In genomic region chr9:136944094-136944518, GRCh38 we compare ENCODE assay signal across 8 cellular contexts. TPM values are rescaled to one million over a fixed set of nuclear protein-coding genes. Genes with fewer than 3 reads are reported as not detected.
DNase-seq lines count a peak whose midpoint lies in the region; ATAC-seq and TF ChIP-seq lines count a peak whose summit lies in the region.

No MANE protein-coding gene starts in this region.

- no peaks in the 10 kb centered on the region for H3K4me1 ChIP-seq in foreskin keratinocyte
- H3K4me1 ChIP-seq in parathyroid adenoma: peaks cover 3% of the 10 kb centered on the region

- H3K9me3 ChIP-seq in parathyroid adenoma (ENCODE audit: control insufficient read depth, low read length): no peaks in the 10 kb centered on the region

- peak overlapping the region; percentile 67 for H3K4me3 Mint-ChIP-seq in WTC11

- H3K27ac ChIP-seq in C4-2B: peak overlapping the region; percentile 94
- H3K27ac ChIP-seq in foreskin keratinocyte: peak overlapping the region; percentile 80
- peak overlapping the region; percentile 19 for H3K27ac ChIP-seq in parathyroid adenoma

- no peaks in the 10 kb centered on the region for H3K9me3 Mint-ChIP-seq in WTC11

- H3K79me2 ChIP-seq in parathyroid adenoma: no peaks in the 10 kb centered on the region

- H3K27ac Mint-ChIP-seq in WTC11: no peak overlapping the region

- no peaks in the 10 kb centered on the region for H3K27me3 Mint-ChIP-seq in WTC11 (ENCODE audit: low read depth)

- peaks cover 7% of the 10 kb centered on the region; the same call in 1 of the 2 replicates for H3K36me3 Mint-ChIP-seq in WTC11

- H3K4me1 Mint-ChIP-seq in WTC11: peaks cover 10% of the 10 kb centered on the region

- H3K27me3 ChIP-seq in foreskin keratinocyte: no peaks in the 10 kb centered on the region
- H3K27me3 ChIP-seq in parathyroid adenoma (ENCODE audit: control insufficient read depth, insufficient read depth, low read length): no peaks in the 10 kb centered on the region

- peak overlapping the region; percentile 83 for H3K4me2 ChIP-seq in parathyroid adenoma (ENCODE audit: low read length)

- CTCF ChIA-PET in WTC11 (lab: Charles Lee): interaction anchor here (0.6 to 8.7 kb wide), 14 partner anchors 9 to 217 kb away, joined by 3 to 151 read pairs (median 4); partner anchors contain the start of genes ABCA2, AJM1, LCN8 and NPDC1

- DNase-seq in WTC11 (ENCODE audit: low spot score) (no peak), foreskin keratinocyte (peak in 1 of 2 donors; percentile 13), inferior parietal cortex (ENCODE audit: extremely low spot score) (no peak), NCI-H69 (lab: John Stamatoyannopoulos, UW) (no peak)

- no peak overlapping the region for H3K9ac ChIP-seq in parathyroid adenoma

- POLR2A ChIA-PET in WTC11 (lab: Charles Lee): no interaction called here

- no peaks in the 10 kb centered on the region for H3K36me3 ChIP-seq in parathyroid adenoma (ENCODE audit: control insufficient read depth, insufficient read depth, low read length)

- no peak for TF ChIP-seq CTCF in C4-2B (conservative IDR thresholded peaks at IDR 0.05)
- TF ChIP-seq CTCF in WTC11 (IDR thresholded peaks at IDR 0.05): no peak
- peak; percentile 20 for TF ChIP-seq CTCF in foreskin keratinocyte (conservative IDR thresholded peaks at IDR 0.05)
- TF ChIP-seq CTCF in parathyroid adenoma (IDR thresholded peaks at IDR 0.05): no peak

- H3K4me3 ChIP-seq in parathyroid adenoma (ENCODE audit: low read depth, low read length): peak overlapping the region; percentile 78

- H2AFZ ChIP-seq in parathyroid adenoma: peak overlapping the region; percentile 28

- ATAC-seq in GM18909 (IDR thresholded peaks at IDR 0.05; ENCODE audit: poor library complexity, unreplicated experiment) (peak; percentile 38), HG03432 (IDR thresholded peaks at IDR 0.05; ENCODE audit: unreplicated experiment) (peak; percentile 39), WTC11 (peak; percentile 9; the same call in 1 of the 2 replicates), foreskin keratinocyte (peak; percentile 44)

TF ChIP-seq in WTC11, 78 proteins besides CTCF, POLR2A, EP300 and RAD21:
- TF ChIP-seq MXD4 (CRISPR knock-in tag; IDR thresholded peaks at IDR 0.05; ENCODE audit: borderline replicate concordance) (no peak), CREM (CRISPR knock-in tag; IDR thresholded peaks at IDR 0.05) (no peak; the same call in none of the 2 replicates), RORB (CRISPR knock-in tag; IDR thresholded peaks at IDR 0.05) (no peak), SOX15 (CRISPR knock-in tag; IDR thresholded peaks at IDR 0.05) (no peak), ETV6 (CRISPR knock-in tag; IDR thresholded peaks at IDR 0.05) (no peak), EMX1 (CRISPR knock-in tag; IDR thresholded peaks at IDR 0.05) (no peak), STAT6 (CRISPR knock-in tag; conservative IDR thresholded peaks at IDR 0.05; ENCODE audit: low read depth) (0 out of 2 replicates have a peak, but pooled peaks have one; percentile 88), NR3C1 (CRISPR knock-in tag; conservative IDR thresholded peaks at IDR 0.05; ENCODE audit: low read depth) (peak; percentile 91; the same call in 1 of the 2 replicates), TP53 (CRISPR knock-in tag; IDR thresholded peaks at IDR 0.05) (0 out of 2 replicates have a peak, but pooled peaks have one; percentile 39)
- TF ChIP-seq, protein P1, sequence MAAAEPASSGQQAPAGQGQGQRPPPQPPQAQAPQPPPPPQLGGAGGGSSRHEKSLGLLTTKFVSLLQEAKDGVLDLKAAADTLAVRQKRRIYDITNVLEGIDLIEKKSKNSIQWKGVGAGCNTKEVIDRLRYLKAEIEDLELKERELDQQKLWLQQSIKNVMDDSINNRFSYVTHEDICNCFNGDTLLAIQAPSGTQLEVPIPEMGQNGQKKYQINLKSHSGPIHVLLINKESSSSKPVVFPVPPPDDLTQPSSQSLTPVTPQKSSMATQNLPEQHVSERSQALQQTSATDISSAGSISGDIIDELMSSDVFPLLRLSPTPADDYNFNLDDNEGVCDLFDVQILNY (CRISPR knock-in tag; IDR thresholded peaks at IDR 0.05): no peak
- TF ChIP-seq, protein P2, sequence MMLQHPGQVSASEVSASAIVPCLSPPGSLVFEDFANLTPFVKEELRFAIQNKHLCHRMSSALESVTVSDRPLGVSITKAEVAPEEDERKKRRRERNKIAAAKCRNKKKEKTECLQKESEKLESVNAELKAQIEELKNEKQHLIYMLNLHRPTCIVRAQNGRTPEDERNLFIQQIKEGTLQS (CRISPR knock-in tag; conservative IDR thresholded peaks at IDR 0.05): no peak

RNA-seq across cellular contexts. Expression of gene FBXW5, which starts 0.4 kb away (rescaled TPM):
- total RNA-seq in WTC11 (2021) (58.2 to 70.5 TPM (median 63.9 TPM) in 3 replicates), foreskin keratinocyte (86.5 and 86.6 TPM in 2 replicates)
- polyA plus RNA-seq in foreskin keratinocyte: 77.8 and 78.1 TPM in 2 replicates

RNA-seq across cellular contexts. Expression of gene C8G, which starts 0.9 kb away (rescaled TPM):
- total RNA-seq in WTC11 (2021) (0.85 to 1.7 TPM (median 1.5 TPM) in 3 replicates), foreskin keratinocyte (0.25 and 0.65 TPM in 2 replicates)
- polyA plus RNA-seq in foreskin keratinocyte: 0.28 TPM in 1 of 2 replicates, not detected in the other

RNA-seq across cellular contexts. Expression of gene LCN12, which starts 8.0 kb away (rescaled TPM):
- 1.9 to 4.7 TPM (median 3.4 TPM) in 3 replicates for total RNA-seq in WTC11 (2021)
- 0.31 TPM in 1 of 2 replicates, not detected in the other for total RNA-seq in foreskin keratinocyte
- 0.15 and 0.16 TPM in 2 replicates for polyA plus RNA-seq in foreskin keratinocyte

RNA-seq across cellular contexts. Expression of gene PTGDS, which starts 33.2 kb away (rescaled TPM):
- total RNA-seq in WTC11 (2021): 2.2 to 4.0 TPM (median 2.9 TPM) in 3 replicates
- total RNA-seq in foreskin keratinocyte: not detected in 2 replicates
- polyA plus RNA-seq in foreskin keratinocyte: not detected in 2 replicates

RNA-seq across cellular contexts. Expression of gene LCNL1, which starts 38.7 kb away (rescaled TPM):
- total RNA-seq in WTC11 (2021) (0.27 to 0.50 TPM (median 0.34 TPM) in 3 replicates), foreskin keratinocyte (not detected in 2 replicates)
- not detected in 2 replicates for polyA plus RNA-seq in foreskin keratinocyte

Comparison
In these comparisons a context has a peak if more than half of its experiments do, and no peak if none do; other contexts are left out.
1. H3K27ac ChIP-seq: peak in every context shown above with its lines; median percentile 94 in C4-2B; 80 in foreskin keratinocyte; 19 in parathyroid adenoma.